Comparison of ENCODE assay signal across 9 cellular contexts in genomic region chr17:59362811-59363205, GRCh38. TPM values are rescaled to one million over a fixed set of nuclear protein-coding genes. Genes with fewer than 3 reads are reported as not detected.
DNase-seq lines count a peak whose midpoint lies in the region; ATAC-seq and TF ChIP-seq lines count a peak whose summit lies in the region.
"Had no signal": no experiment of that assay in that cellular context is flagged by ENCODE, and none has a peak within 500 bp of the region (broad histone marks: within the 10 kb centered on the region; RNA-seq: fewer than 3 reads in every experiment).

No MANE protein-coding gene starts in this region.

- no peak overlapping the region for H2BK5ac ChIP-seq in mesenchymal stem cell (ENCODE audit: low read depth, low read length, poor library complexity, severe bottlenecking)

- H3K4me1 ChIP-seq in breast epithelium (peaks cover 9 to 29% of the 10 kb centered on the region in 2 donors), mammary epithelial cell (ENCODE audit: insufficient read depth, low read length) (peaks cover 17% of the 10 kb centered on the region), adipocyte (ENCODE audit: control insufficient read depth, insufficient read depth, low read length) (peaks cover 74% of the 10 kb centered on the region), mesenchymal stem cell (ENCODE audit: control insufficient read depth, insufficient read depth, low read depth, low read length) (peaks cover 34% of the 10 kb centered on the region), upper lobe of right lung (peaks cover 59% of the 10 kb centered on the region)

- H2BK12ac ChIP-seq in mesenchymal stem cell (ENCODE audit: low read length in 2 of 2): peak overlapping the region in 1 of 2 experiments; percentile 90

- DNase-seq in breast epithelium (ENCODE audit: low spot score in 2 of 2): no peak
- DNase-seq in mammary epithelial cell: no peak
- no peak for DNase-seq in adipocyte (ENCODE audit: low read depth)
- no peak for DNase-seq in mesenchymal stem cell
- DNase-seq in upper lobe of right lung: no peak
- no peak for DNase-seq in stimulated activated CD4-positive, alpha-beta T cell treated with anti-CD3 and anti-CD28 coated beads, Interleukin-4, amount 100 ng/mL, for 1 hour
- DNase-seq in putamen (ENCODE audit: low spot score): no peak
- DNase-seq: NCI-H1436 treated with DMSO at 0.1 percent for 48 hours had no signal

- no peak overlapping the region for H4K91ac ChIP-seq in mesenchymal stem cell (ENCODE audit: low read length)

- H3K4me2 ChIP-seq in mammary epithelial cell (ENCODE audit: insufficient read depth, low read depth, low read length) (no peak overlapping the region), mesenchymal stem cell (ENCODE audit: low read length, poor library complexity, severe bottlenecking) (peak overlapping the region; percentile 49)

- peak overlapping the region in 1 of 2 experiments; percentile 56 for H3K18ac ChIP-seq in mesenchymal stem cell (ENCODE audit: low read depth in 1 of 2, low read length in 2 of 2)

- H2AFZ ChIP-seq in mammary epithelial cell (ENCODE audit: low read depth, low read length): no peak overlapping the region
- no peak overlapping the region for H2AFZ ChIP-seq in mesenchymal stem cell (ENCODE audit: low read depth, low read length)

- no peak for ATAC-seq in upper lobe of right lung
- ATAC-seq in activated CD4-positive, CD25-positive, alpha-beta regulatory T cell treated with anti-CD3 and anti-CD28 coated beads, Interleukin-2, amount 50 U/mL, for 24 hours: no peak

- CTCF ChIA-PET in mammary epithelial cell (lab: Charles Lee; ENCODE audit: low non-redundant PET): interaction anchor here (0.7 kb wide), 1 partner anchor 945 kb away, joined by 7 read pairs; no protein-coding TSS in a partner anchor

- H3K79me1 ChIP-seq in mesenchymal stem cell (replicated peaks; ENCODE audit: low read length, poor library complexity, severe bottlenecking): peaks cover 11% of the 10 kb centered on the region

- H3K9me3 ChIP-seq in breast epithelium (no peaks in the 10 kb centered on the region), mammary epithelial cell (replicated peaks; ENCODE audit: insufficient read depth, low read length) (no peaks in the 10 kb centered on the region), adipocyte (ENCODE audit: control insufficient read depth, low read length) (no peaks in the 10 kb centered on the region), mesenchymal stem cell (ENCODE audit: control insufficient read depth, low read length) (no peaks in the 10 kb centered on the region), upper lobe of right lung (no peaks in the 10 kb centered on the region)

- in situ Hi-C loops in mammary epithelial cell (cut with MboI; ENCODE audit: low sequenced_read_pairs in 2 of 2): no loop called here

- no peak overlapping the region for H2AK5ac ChIP-seq in mesenchymal stem cell (ENCODE audit: low read length, severe bottlenecking)

- H3K4me3 ChIP-seq in breast epithelium: peak overlapping the region in 1 of 3 donors; percentile 32
- H3K4me3 ChIP-seq in mammary epithelial cell (replicated peaks in 1 of 3; ENCODE audit: insufficient read depth in 1 of 3, low read depth in 2 of 3, low read length in 3 of 3): no peak overlapping the region
- H3K4me3 ChIP-seq in adipocyte (ENCODE audit: low read length): peak overlapping the region; percentile 61
- peak overlapping the region in 1 of 2 experiments; percentile 50 for H3K4me3 ChIP-seq in mesenchymal stem cell (ENCODE audit: insufficient read depth in 1 of 2, low read depth in 1 of 2, low read length in 2 of 2)
- H3K4me3 ChIP-seq in upper lobe of right lung: no peak overlapping the region

- BruUV-seq in mammary epithelial cell (replicated peaks; lab: Mats Ljungman, UMichigan): no TSS peak

- H3K23ac ChIP-seq in mesenchymal stem cell (ENCODE audit: low read length in 2 of 2): no peak overlapping the region

- H4K20me1 ChIP-seq in mammary epithelial cell (ENCODE audit: insufficient read depth, low read length): no peaks in the 10 kb centered on the region

- dilution Hi-C loops in mammary epithelial cell (cut with HindIII; ENCODE audit: low sequenced_read_pairs): no loop called here

- peak overlapping the region; percentile 43 to 73 for H3K27ac ChIP-seq in breast epithelium
- no peak overlapping the region for H3K27ac ChIP-seq in mammary epithelial cell (ENCODE audit: insufficient read depth, low read depth, low read length)
- H3K27ac ChIP-seq in mesenchymal stem cell (ENCODE audit: low read length, poor library complexity, severe bottlenecking): peak overlapping the region; percentile 82
- peak overlapping the region; percentile 48 for H3K27ac ChIP-seq in upper lobe of right lung

- H3K36me3 ChIP-seq in breast epithelium (no peaks in the 10 kb centered on the region), mammary epithelial cell (ENCODE audit: insufficient read depth, low read length) (no peaks in the 10 kb centered on the region), adipocyte (ENCODE audit: control insufficient read depth, insufficient read depth, low read length, severe bottlenecking) (peaks cover 10% of the 10 kb centered on the region), mesenchymal stem cell (ENCODE audit: control insufficient read depth in 1 of 2, insufficient read depth in 2 of 2, low read depth in 1 of 2, low read length in 2 of 2) (peaks cover 0 to 5% of the 10 kb centered on the region in 2 experiments), upper lobe of right lung (no peaks in the 10 kb centered on the region)

- TF ChIP-seq CTCF in breast epithelium (IDR thresholded peaks at IDR 0.05) (no peak), mammary epithelial cell (conservative IDR thresholded peaks at IDR 0.05 in 1 of 2, IDR thresholded peaks at IDR 0.05 in 1 of 2; ENCODE audit: extremely low read depth in 1 of 2, insufficient read depth in 1 of 2, low read depth in 1 of 2, low read length in 2 of 2) (no peak), upper lobe of right lung (IDR thresholded peaks at IDR 0.05) (no peak)

- no peak overlapping the region for H2BK15ac ChIP-seq in mesenchymal stem cell (ENCODE audit: low read depth, poor library complexity, severe bottlenecking)

- H3K9ac ChIP-seq in mammary epithelial cell (ENCODE audit: insufficient read depth, low read length): no peak overlapping the region
- H3K9ac ChIP-seq in adipocyte (ENCODE audit: low read length): peak overlapping the region; percentile 68
- peak overlapping the region; percentile 65 for H3K9ac ChIP-seq in mesenchymal stem cell (ENCODE audit: low read length)

- no peak for TF ChIP-seq POLR2A in breast epithelium (IDR thresholded peaks at IDR 0.05)

- no peak overlapping the region for H3K14ac ChIP-seq in mesenchymal stem cell (ENCODE audit: low read length in 2 of 2)

- no peak overlapping the region for H4K8ac ChIP-seq in mesenchymal stem cell (ENCODE audit: low read length)

- H2BK120ac ChIP-seq in mesenchymal stem cell (ENCODE audit: low read depth, low read length): no peak overlapping the region

- no peaks in the 10 kb centered on the region for H3K79me2 ChIP-seq in mammary epithelial cell (ENCODE audit: insufficient read depth, low read length)

- H3K27me3 ChIP-seq in breast epithelium (no peaks in the 10 kb centered on the region), mammary epithelial cell (ENCODE audit: insufficient read depth, low read length) (no peaks in the 10 kb centered on the region), adipocyte (replicated peaks; ENCODE audit: control insufficient read depth, insufficient read depth, low read length) (no peaks in the 10 kb centered on the region), mesenchymal stem cell (ENCODE audit: control insufficient read depth in 1 of 2, insufficient read depth in 1 of 2, low read length in 2 of 2) (no peaks in the 10 kb centered on the region), upper lobe of right lung (no peaks in the 10 kb centered on the region)

- intact Hi-C loops in breast epithelium (cut with DNase I; ENCODE audit: low total_unique reads): no loop called here
- intact Hi-C loops in mammary epithelial cell (cut with micrococcal nuclease): no loop called here
- intact Hi-C loops in upper lobe of right lung (cut with DNase I): no loop called here

- H3K4ac ChIP-seq in mesenchymal stem cell (ENCODE audit: low read depth in 1 of 2, low read length in 2 of 2): peak overlapping the region in 1 of 2 experiments; percentile 37

- WGBS in mammary epithelial cell (ENCODE audit: low coverage, missing lambda C conversion rate): 100% methylated on average over 2 of the region's 2 CpGs
- 100% methylated on average over 1 of the region's 2 CpGs for whole genome bisulfite sequencing in mesenchymal stem cell

RNA-seq across cellular contexts. Expression of gene YPEL2, which starts 31.4 kb away (rescaled TPM):
- total RNA-seq in breast epithelium (10 to 100 TPM; 26.5 to 64.8 (median 33.2) TPM), mammary epithelial cell (1 to 10 TPM; 2.2 to 6.8 TPM), upper lobe of right lung (19.6 TPM)
- 1.7 TPM for polyA plus RNA-seq in mammary epithelial cell
- polyA minus RNA-seq in mammary epithelial cell: not detected
- polyA plus RNA-seq in mesenchymal stem cell (2013, experiment 1 of 2): 10.5 TPM
- 10.8 TPM for polyA plus RNA-seq in mesenchymal stem cell (2013, experiment 2 of 2)
